Comparison of ENCODE assay signal across 13 cellular contexts in the genomic region with DNA sequence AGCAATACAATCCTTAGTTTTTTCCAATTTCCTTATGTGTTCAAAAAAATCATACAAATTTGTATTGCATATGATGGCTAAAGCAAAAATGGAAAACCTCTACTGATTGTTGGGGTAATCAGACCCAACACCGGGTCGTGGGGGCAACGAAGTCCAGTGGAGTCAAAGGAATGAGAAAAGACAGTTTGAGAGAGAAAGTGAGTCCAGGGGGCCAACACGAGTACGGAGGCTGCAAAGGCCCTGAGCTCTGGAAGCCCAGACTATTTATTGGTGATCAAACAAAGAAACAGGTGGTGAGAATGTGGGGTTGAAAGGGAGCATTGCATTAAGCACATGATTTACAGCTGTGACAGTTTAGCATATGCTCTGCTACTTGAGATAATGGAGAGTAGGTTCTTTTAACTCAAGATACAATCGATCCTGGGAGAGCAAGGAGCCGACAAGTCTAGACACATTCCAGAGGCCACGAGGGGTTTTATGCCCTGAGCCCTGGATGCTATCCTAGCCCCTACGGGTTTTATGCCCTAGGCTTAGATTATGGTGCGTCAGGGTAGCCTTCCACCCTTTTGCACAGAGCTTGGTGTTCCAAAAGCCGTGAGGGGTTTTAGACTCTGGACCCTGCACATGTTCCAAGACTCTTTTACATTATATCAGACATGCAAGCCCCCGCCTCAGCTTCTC. TPM values are rescaled to one million over a fixed set of nuclear protein-coding genes. Genes with fewer than 3 reads are reported as not detected.
DNase-seq lines count a peak whose midpoint lies in the region; ATAC-seq and TF ChIP-seq lines count a peak whose summit lies in the region.
"Not testable (repeated sequence)": the region's sequence is repeated elsewhere in the genome, so short reads cannot be mapped to it uniquely, and the experiment has no call there.
"Had no signal": no experiment of that assay in that cellular context is flagged by ENCODE, and none has a peak within 500 bp of the region (broad histone marks: within the 10 kb centered on the region; RNA-seq: fewer than 3 reads in every experiment).

No MANE protein-coding gene starts in this region.

- peak overlapping the region; percentile 39 for H3K4me3 ChIP-seq in WERI-Rb-1 (ENCODE audit: low read depth, low read length)

- not testable (repeated sequence) for H3K27me3 Mint-ChIP-seq in memory B cell, progenitor cell of endocrine pancreas

- H3K27ac ChIP-seq in WERI-Rb-1 = peak overlapping the region; percentile 98

- peak overlapping the region; percentile 21 for H3K27ac Mint-ChIP-seq in memory B cell
- peak overlapping the region; percentile 56 for H3K27ac Mint-ChIP-seq in progenitor cell of endocrine pancreas

- DNase-seq in DMS153 (lab: John Stamatoyannopoulos, UW) = peak; percentile 82
- peak; percentile 9 for DNase-seq in M059J (ENCODE audit: low read depth)
- DNase-seq in NCI-H187 treated with DMSO at 0.1 percent for 48 hours (lab: John Stamatoyannopoulos, UW) = peak; percentile 49
- DNase-seq in NCI-H345 (lab: John Stamatoyannopoulos, UW) = peak; percentile 19
- peak; percentile 98 for DNase-seq in NCI-H82 (lab: John Stamatoyannopoulos, UW)
- peak; percentile 92 for DNase-seq in WERI-Rb-1
- not testable (repeated sequence) for DNase-seq in memory B cell (ENCODE audit: low spot score in 2 of 2); progenitor cell of endocrine pancreas (ENCODE audit: low spot score, unreplicated experiment)

- H3K4me1 Mint-ChIP-seq in memory B cell; progenitor cell of endocrine pancreas (ENCODE audit: low read depth): not testable (repeated sequence)

- H3K36me3 Mint-ChIP-seq in memory B cell; progenitor cell of endocrine pancreas (ENCODE audit: insufficient read depth): not testable (repeated sequence)

- H3K4me3 Mint-ChIP-seq in memory B cell; progenitor cell of endocrine pancreas (ENCODE audit: low read depth): not testable (repeated sequence)

- not testable (repeated sequence) for TF ChIP-seq CTCF in WERI-Rb-1 (IDR thresholded peaks at IDR 0.05; ENCODE audit: low read depth, low read length); progenitor cell of endocrine pancreas (IDR thresholded peaks at IDR 0.05; ENCODE audit: unreplicated experiment)

- not testable (repeated sequence) for H3K9me3 ChIP-seq in WERI-Rb-1 (ENCODE audit: severe bottlenecking)

- ATAC-seq in memory B cell (ENCODE audit: low read depth) = not testable (repeated sequence)

- H3K9me3 Mint-ChIP-seq in memory B cell; progenitor cell of endocrine pancreas (ENCODE audit: low read depth): not testable (repeated sequence)

- not testable (repeated sequence) for H3K36me3 ChIP-seq in WERI-Rb-1

- not testable (repeated sequence) for H3K27me3 ChIP-seq in WERI-Rb-1 (ENCODE audit: insufficient read depth, low read depth, severe bottlenecking)

RNA-seq across cellular contexts. Expression of gene IL26, which starts 16.4 kb away (rescaled TPM):
- total RNA-seq in M059J (2014; rRNA removed; shearing (Covaris generic)) = not detected in 2 replicates
- total RNA-seq in progenitor cell of endocrine pancreas = not detected in 2 replicates
- total RNA-seq: A673, G401, H7, PC-9, SK-MEL-5 had no signal

RNA-seq across cellular contexts. Expression of gene IL22, which starts 44.2 kb away (rescaled TPM):
- not detected in 2 replicates for total RNA-seq in M059J (2014; rRNA removed; shearing (Covaris generic))
- not detected in 2 replicates for total RNA-seq in progenitor cell of endocrine pancreas
- total RNA-seq: A673, G401, H7, PC-9, SK-MEL-5 had no signal

RNA-seq across cellular contexts. Expression of gene IFNG, which starts 49.6 kb away (rescaled TPM):
- not detected in 2 replicates for total RNA-seq in M059J (2014; rRNA removed; shearing (Covaris generic))
- total RNA-seq in progenitor cell of endocrine pancreas = not detected in 2 replicates
- total RNA-seq: A673, G401, H7, PC-9, SK-MEL-5 had no signal
